In genomic region chr5:149298857-149299404, GRCh38 we compare ENCODE assay signal across 20 cellular contexts. TPM values are rescaled to one million over a fixed set of nuclear protein-coding genes. Genes with fewer than 3 reads are reported as not detected.
DNase-seq lines count a peak whose midpoint lies in the region; ATAC-seq and TF ChIP-seq lines count a peak whose summit lies in the region.
"Had no signal": no experiment of that assay in that cellular context is flagged by ENCODE, and none has a peak within 500 bp of the region (broad histone marks: within the 10 kb centered on the region; RNA-seq: fewer than 3 reads in every experiment).

No MANE protein-coding gene starts in this region.

- H3K9me3 ChIP-seq in BLaER1 (no peaks in the 10 kb centered on the region), esophagus squamous epithelium (no peaks in the 10 kb centered on the region), neuronal stem cell (replicated peaks in 1 of 2; ENCODE audit: control insufficient read depth in 2 of 2, insufficient read depth in 1 of 2, low read depth in 1 of 2, low read length in 2 of 2) (no peaks in the 10 kb centered on the region)
- H3K9me3 ChIP-seq: Peyer's patch, prostate gland, testis had no signal

- H3K14ac ChIP-seq in neuronal stem cell (ENCODE audit: low read length): peak overlapping the region; percentile 5

- 57 to 65% methylated on average over 4 to 5 of the region's 10 CpGs for WGBS in esophagus squamous epithelium, 2 donors
- WGBS in neuronal stem cell (ENCODE audit: extremely low coverage in 2 of 2, insufficient read length in 2 of 2, insufficient replicate concordance in 1 of 2), 2 donors: no CpG with 5 or more reads among the region's 10 CpGs

- H3K4me1 ChIP-seq in BLaER1 (peaks cover 97% of the 10 kb centered on the region), esophagus squamous epithelium (peaks cover 0 to 58% (median 18%) of the 10 kb centered on the region in 3 donors), neuronal stem cell (ENCODE audit: control insufficient read depth in 2 of 2, insufficient read depth in 1 of 2, low read depth in 1 of 2, low read length in 2 of 2) (peaks cover 0 to 9% of the 10 kb centered on the region in 2 donors)
- H3K4me1 ChIP-seq: prostate gland had no signal

- H4K91ac ChIP-seq in neuronal stem cell (ENCODE audit: low read depth, low read length, poor library complexity): no peak overlapping the region

- no peak overlapping the region for H3K9ac ChIP-seq in BLaER1
- no peak overlapping the region for H3K9ac ChIP-seq in neuronal stem cell (ENCODE audit: low read depth, low read length, poor library complexity)

- ATAC-seq in HG03139 (IDR thresholded peaks at IDR 0.05; ENCODE audit: unreplicated experiment) (peak; percentile 58), HG03460 (IDR thresholded peaks at IDR 0.05; ENCODE audit: unreplicated experiment) (no peak)
- no peak for ATAC-seq in stimulated activated naive CD8-positive, alpha-beta T cell treated with anti-CD3 and anti-CD28 coated beads, Interleukin-15, Interleukin-2, amounts not matched to agents 100 U/mL and 50 U/mL, for 24 hours
- ATAC-seq: GM12878 had no signal

- H2BK120ac ChIP-seq in neuronal stem cell (ENCODE audit: low read depth, low read length): no peak overlapping the region

- no peak for TF ChIP-seq CTCF in esophagus squamous epithelium (IDR thresholded peaks at IDR 0.05)

- no peak for TF ChIP-seq POLR2A in esophagus squamous epithelium (IDR thresholded peaks at IDR 0.05)

- peak overlapping the region; percentile 11 for H2BK15ac ChIP-seq in neuronal stem cell (ENCODE audit: low read length)

- H3K27me3 ChIP-seq in BLaER1: no peaks in the 10 kb centered on the region
- no peaks in the 10 kb centered on the region for H3K27me3 ChIP-seq in esophagus squamous epithelium
- peaks cover 0 to 16% (median 0%) of the 10 kb centered on the region in 3 experiments for H3K27me3 ChIP-seq in neuronal stem cell (ENCODE audit: control insufficient read depth in 3 of 3, insufficient read depth in 3 of 3, low read depth in 1 of 3, low read length in 3 of 3)
- H3K27me3 ChIP-seq: Peyer's patch, testis had no signal

- H4K20me1 ChIP-seq in BLaER1: no peaks in the 10 kb centered on the region

- no peak overlapping the region for H3K23ac ChIP-seq in neuronal stem cell (ENCODE audit: low read depth, low read length, poor library complexity)

- H3K36me3 ChIP-seq in BLaER1 (no peaks in the 10 kb centered on the region), esophagus squamous epithelium (peaks cover 0 to 15% (median 0%) of the 10 kb centered on the region in 3 donors), neuronal stem cell (replicated peaks in 1 of 2; ENCODE audit: control insufficient read depth in 2 of 2, insufficient read depth in 2 of 2, low read length in 2 of 2) (no peaks in the 10 kb centered on the region)
- H3K36me3 ChIP-seq: Peyer's patch, prostate gland had no signal

- no peak overlapping the region for H2AK5ac ChIP-seq in neuronal stem cell (ENCODE audit: low read depth, low read length)

- no peak overlapping the region for H4K8ac ChIP-seq in neuronal stem cell (ENCODE audit: low read depth, low read length)

- H3K4me3 ChIP-seq in BLaER1: no peak overlapping the region; the same call in 1 of the 2 replicates
- H3K4me3 ChIP-seq in esophagus squamous epithelium: no peak overlapping the region
- H3K4me3 ChIP-seq in neuronal stem cell (ENCODE audit: low read length in 2 of 2): no peak overlapping the region
- H3K4me3 ChIP-seq: GM12878, Peyer's patch, prostate gland, testis had no signal

- peaks cover 2% of the 10 kb centered on the region for H3K79me1 ChIP-seq in neuronal stem cell (ENCODE audit: low read depth, low read length)

- peak overlapping the region; percentile 77 for H3K18ac ChIP-seq in neuronal stem cell (ENCODE audit: low read length)

- no peak for DNase-seq in esophagus squamous epithelium (lab: John Stamatoyannopoulos, UW)
- DNase-seq in neuronal stem cell (ENCODE audit: low spot score): no peak
- DNase-seq in stimulated activated naive CD8-positive, alpha-beta T cell treated with anti-CD3 and anti-CD28 coated beads, Interleukin-15, Interleukin-2, amounts not matched to agents 100 U/mL and 50 U/mL, for 24 hours: no peak
- no peak for DNase-seq in NCI-H2081 treated with DMSO at 0.1 percent for 48 hours (lab: John Stamatoyannopoulos, UW)
- no peak for DNase-seq in glomerular visceral epithelial cell (ENCODE audit: extremely low spot score)
- DNase-seq: activated B cell treated with CpG ODN at 0.5 μM for 24 hours; activated effector memory CD4-positive, alpha-beta T cell treated with anti-CD3 and anti-CD28 coated beads, Interleukin-2, amount 50 U/mL, for 16 hours; HCEC 1CT; hippocampal formation; naive B cell; NCI-H1092 treated with DMSO at 0.1 percent for 48 hours; NCI-H2171; NCI-H774; Peyer's patch had no signal

- no peak overlapping the region for H2AFZ ChIP-seq in neuronal stem cell (ENCODE audit: low read length)

- H3K4ac ChIP-seq in neuronal stem cell (ENCODE audit: low read length): no peak overlapping the region

- intact Hi-C loops in esophagus squamous epithelium (cut with DNase I): no loop called here

- peak overlapping the region; percentile 23 for H2BK12ac ChIP-seq in neuronal stem cell (ENCODE audit: low read length)

- H3K4me2 ChIP-seq in BLaER1: peak overlapping the region; percentile 74
- no peak overlapping the region for H3K4me2 ChIP-seq in neuronal stem cell (ENCODE audit: insufficient read depth, low read length, poor library complexity, severe bottlenecking)

- H3K27ac ChIP-seq in BLaER1 (peak overlapping the region; percentile 68), esophagus squamous epithelium (peak overlapping the region in 3 of 4 donors; percentile 34 to 78 (median 68)), neuronal stem cell (replicated peaks; ENCODE audit: low read length) (no peak overlapping the region)
- H3K27ac ChIP-seq: prostate gland had no signal

- peak overlapping the region; percentile 30 for H2BK5ac ChIP-seq in neuronal stem cell (ENCODE audit: low read length)

RNA-seq across cellular contexts. Expression of gene AFAP1L1, which starts 27.3 kb away (rescaled TPM):
- 10 to 100 TPM in 2 of 4 donors, 1 to 10 TPM in 2; 2.8 to 14.5 (median 8.7) TPM for total RNA-seq in esophagus squamous epithelium
- 0.29 TPM for polyA plus RNA-seq in neuronal stem cell (2013, experiment 1 of 2)
- polyA plus RNA-seq in neuronal stem cell (2013, experiment 2 of 2): 0.19 TPM
- total RNA-seq: activated B cell treated with CpG ODN at 0.5 μM for 24 hours, GM12878 had no signal

RNA-seq across cellular contexts. Expression of gene GRPEL2, which starts 46.4 kb away (rescaled TPM):
- total RNA-seq in esophagus squamous epithelium: 10 to 100 TPM; 23.1 to 43.3 (median 27.1) TPM
- 11.4 TPM for polyA plus RNA-seq in neuronal stem cell (2013, experiment 1 of 2)
- polyA plus RNA-seq in neuronal stem cell (2013, experiment 2 of 2): 11.3 TPM

RNA-seq across cellular contexts. Expression of gene PCYOX1L, which starts 58.9 kb away (rescaled TPM):
- 1 to 10 TPM; 2.1 to 4.6 (median 3.1) TPM for total RNA-seq in esophagus squamous epithelium
- polyA plus RNA-seq in neuronal stem cell (2013, experiment 1 of 2): 16.0 TPM
- polyA plus RNA-seq in neuronal stem cell (2013, experiment 2 of 2): 16.3 TPM
